In genomic region chr4:53844133-53844532, GRCh38 we compare ENCODE assay signal across 22 cellular contexts.
"Had no signal": no experiment of that assay in that cellular context is flagged by ENCODE, and none has a peak within 500 bp of the region (broad histone marks: within the 10 kb centered on the region; RNA-seq: fewer than 3 reads in every experiment).

No MANE protein-coding gene starts in this region.

- H2AFZ ChIP-seq: hepatocyte had no signal

- H3K36me3 ChIP-seq: esophagus muscularis mucosa, left lung, ovary, right lobe of liver, thoracic aorta, tibial nerve, upper lobe of left lung had no signal

- H3K4me1 ChIP-seq: esophagus muscularis mucosa, left lung, psoas muscle, tibial nerve, upper lobe of left lung had no signal

- H3K9me3 ChIP-seq: esophagus muscularis mucosa, left lung, ovary, psoas muscle, right lobe of liver, thoracic aorta, tibial nerve, upper lobe of left lung had no signal

- H3K36me3 Mint-ChIP-seq: naive thymus-derived CD8-positive, alpha-beta T cell; stimulated activated naive B cell treated with anti-CD40 and anti-IgM and Interleukin-4, amounts not matched to agents 10 μg/mL and 1 μg/mL and 100 μg/mL, for 72 hours had no signal

- H3K4me2 ChIP-seq: hepatocyte had no signal

- H3K4me3 Mint-ChIP-seq: naive thymus-derived CD8-positive, alpha-beta T cell; stimulated activated naive B cell treated with anti-CD40 and anti-IgM and Interleukin-4, amounts not matched to agents 10 μg/mL and 1 μg/mL and 100 μg/mL, for 72 hours; stimulated activated naive CD8-positive, alpha-beta T cell treated with anti-CD3 and anti-CD28 coated beads, Interleukin-15, Interleukin-2, amounts not matched to agents 100 ng/mL and 50 ng/mL, for 24 hours had no signal

- H3K27ac ChIP-seq: coronary artery, esophagus muscularis mucosa, hepatocyte, left lung, ovary, psoas muscle, right lobe of liver, thoracic aorta, tibial nerve, upper lobe of left lung had no signal

- H3K79me2 ChIP-seq: hepatocyte had no signal

- H3K9me3 Mint-ChIP-seq: stimulated activated naive B cell treated with anti-CD40 and anti-IgM and Interleukin-4, amounts not matched to agents 10 μg/mL and 1 μg/mL and 100 μg/mL, for 72 hours; stimulated activated naive CD8-positive, alpha-beta T cell treated with anti-CD3 and anti-CD28 coated beads, Interleukin-15, Interleukin-2, amounts not matched to agents 100 ng/mL and 50 ng/mL, for 24 hours had no signal

- DNase-seq: dermis blood vessel endothelial cell; effector memory CD4-positive, alpha-beta T cell; head of caudate nucleus; kidney; left lung; naive thymus-derived CD8-positive, alpha-beta T cell; occipital lobe; ovary; posterior cingulate gyrus; psoas muscle; right lobe of liver; small intestine; stimulated activated CD4-positive, alpha-beta T cell treated with anti-CD3 and anti-CD28 coated beads, Interleukin-15, amount 100 ng/mL, for 24 hours; stimulated activated CD4-positive, alpha-beta T cell treated with anti-CD3 and anti-CD28 coated beads, Interleukin-2, amount 100 ng/mL, for 48 hours; stimulated activated naive B cell treated with anti-CD40 and anti-IgM and Interleukin-4, amounts not matched to agents 10 μg/mL and 1 μg/mL and 100 μg/mL, for 72 hours; upper lobe of left lung had no signal

- ATAC-seq: left lung; naive thymus-derived CD8-positive, alpha-beta T cell; psoas muscle; right lobe of liver; stimulated activated naive B cell treated with anti-CD40 and anti-IgM and Interleukin-4, amounts not matched to agents 10 μg/mL and 1 μg/mL and 100 μg/mL, for 72 hours had no signal

- H3K27ac Mint-ChIP-seq: naive thymus-derived CD8-positive, alpha-beta T cell; stimulated activated naive B cell treated with anti-CD40 and anti-IgM and Interleukin-4, amounts not matched to agents 10 μg/mL and 1 μg/mL and 100 μg/mL, for 72 hours; stimulated activated naive CD8-positive, alpha-beta T cell treated with anti-CD3 and anti-CD28 coated beads, Interleukin-15, Interleukin-2, amounts not matched to agents 100 ng/mL and 50 ng/mL, for 24 hours had no signal

- H3K4me3 ChIP-seq: coronary artery, esophagus muscularis mucosa, hepatocyte, left lung, ovary, psoas muscle, right lobe of liver, thoracic aorta, tibial nerve, upper lobe of left lung had no signal

- H3K4me1 Mint-ChIP-seq: naive thymus-derived CD8-positive, alpha-beta T cell; stimulated activated naive B cell treated with anti-CD40 and anti-IgM and Interleukin-4, amounts not matched to agents 10 μg/mL and 1 μg/mL and 100 μg/mL, for 72 hours had no signal

- H3K27me3 ChIP-seq: esophagus muscularis mucosa, hepatocyte, left lung, ovary, right lobe of liver, tibial nerve, upper lobe of left lung had no signal
